20 cellular contexts compared by ENCODE assay signal in the genomic region with DNA sequence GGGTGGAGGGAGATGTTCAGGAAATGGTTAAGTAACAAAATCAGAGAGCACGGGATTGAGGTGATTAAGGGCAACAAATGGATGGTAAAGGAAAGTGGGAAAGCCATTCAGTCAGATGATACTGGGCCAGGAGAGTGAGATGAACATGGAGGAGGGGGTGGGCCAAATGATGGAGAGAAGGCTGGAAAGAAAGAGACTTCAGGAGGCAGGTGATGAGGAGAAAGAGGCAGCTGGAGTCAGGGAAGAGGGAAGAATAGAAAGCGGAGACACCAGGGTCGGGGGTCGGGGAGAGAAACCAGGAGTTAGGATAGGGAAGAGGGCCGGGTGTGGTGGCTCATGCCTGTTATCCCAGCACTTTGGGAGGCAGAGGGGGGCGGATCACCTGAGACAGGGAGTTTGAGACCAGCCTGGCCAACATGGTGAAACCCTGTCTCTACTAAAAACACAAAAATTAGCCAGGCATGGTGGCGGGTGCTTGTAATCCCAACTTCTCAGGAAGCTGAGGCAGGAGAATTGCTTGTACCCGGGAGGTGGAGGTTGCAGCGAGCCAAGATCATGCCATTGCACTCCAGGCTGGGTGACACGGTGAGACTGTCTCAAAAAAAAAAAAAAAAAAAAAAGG.
"Had no signal": no experiment of that assay in that cellular context is flagged by ENCODE, and none has a peak within 500 bp of the region (broad histone marks: within the 10 kb centered on the region; RNA-seq: fewer than 3 reads in every experiment).

No MANE protein-coding gene starts in this region.

- ATAC-seq: activated naive CD4-positive, alpha-beta T cell treated with anti-CD3 and anti-CD28 coated beads, Interleukin-2, amount 50 U/mL, for 72 hours; body of pancreas; foreskin keratinocyte; left cardiac atrium; lower lobe of right lung had no signal

- DNase-seq: activated CD4-positive, alpha-beta T cell treated with anti-CD3 and anti-CD28 coated beads, Interleukin-2, amount 50 U/mL, for 48 hours; activated CD4-positive, CD25-positive, alpha-beta regulatory T cell treated with anti-CD3 and anti-CD28 coated beads, Interleukin-2, amount 50 U/mL, for 72 hours; activated T-cell treated with anti-CD3 and anti-CD28 coated beads, Interleukin-2, amount 50 U/mL, for 1 hour; caudate nucleus; cortex of kidney; effector CD8-positive, alpha-beta T cell; foreskin keratinocyte; glutamatergic neuron; midbrain; retina; stimulated activated CD4-positive, alpha-beta T cell treated with anti-CD3 and anti-CD28 coated beads, Interleukin-2, amount 100 ng/mL, for 48 hours; stimulated activated naive CD4-positive, alpha-beta T cell had no signal

- H3K9me3 ChIP-seq: body of pancreas, lower lobe of right lung, upper lobe of left lung had no signal

- H3K9me3 Mint-ChIP-seq: activated naive CD4-positive, alpha-beta T cell treated with anti-CD3 and anti-CD28 coated beads, Interleukin-2, amount 50 U/mL, for 72 hours; activated T-helper 2 cell treated with anti-CD3 and anti-CD28 coated beads, Interferon-gamma antibody, Interleukin-2, Interleukin-4, amounts not matched to agents 10 μg/mL and 5 μg/mL and 100 μg/mL, durations not matched to agents 14 hours and 24 hours and 36 hours had no signal

- H3K27ac Mint-ChIP-seq: activated naive CD4-positive, alpha-beta T cell treated with anti-CD3 and anti-CD28 coated beads, Interleukin-2, amount 50 U/mL, for 72 hours; activated T-helper 2 cell treated with anti-CD3 and anti-CD28 coated beads, Interferon-gamma antibody, Interleukin-2, Interleukin-4, amounts not matched to agents 10 μg/mL and 5 μg/mL and 100 μg/mL, durations not matched to agents 14 hours and 24 hours and 36 hours had no signal

- H3K27ac ChIP-seq: body of pancreas, foreskin keratinocyte, lower lobe of right lung, parathyroid adenoma, SK-N-MC had no signal

- H3K4me3 ChIP-seq: body of pancreas, lower lobe of right lung, SK-N-MC, upper lobe of left lung had no signal

- H3K36me3 ChIP-seq: lower lobe of right lung, upper lobe of left lung had no signal

- H3K4me1 ChIP-seq: foreskin keratinocyte had no signal

- H3K27me3 ChIP-seq: body of pancreas, foreskin keratinocyte, upper lobe of left lung had no signal

- H3K36me3 Mint-ChIP-seq: activated naive CD4-positive, alpha-beta T cell treated with anti-CD3 and anti-CD28 coated beads, Interleukin-2, amount 50 U/mL, for 72 hours had no signal
